ENCODE assay signal across 22 cellular contexts in the genomic region with DNA sequence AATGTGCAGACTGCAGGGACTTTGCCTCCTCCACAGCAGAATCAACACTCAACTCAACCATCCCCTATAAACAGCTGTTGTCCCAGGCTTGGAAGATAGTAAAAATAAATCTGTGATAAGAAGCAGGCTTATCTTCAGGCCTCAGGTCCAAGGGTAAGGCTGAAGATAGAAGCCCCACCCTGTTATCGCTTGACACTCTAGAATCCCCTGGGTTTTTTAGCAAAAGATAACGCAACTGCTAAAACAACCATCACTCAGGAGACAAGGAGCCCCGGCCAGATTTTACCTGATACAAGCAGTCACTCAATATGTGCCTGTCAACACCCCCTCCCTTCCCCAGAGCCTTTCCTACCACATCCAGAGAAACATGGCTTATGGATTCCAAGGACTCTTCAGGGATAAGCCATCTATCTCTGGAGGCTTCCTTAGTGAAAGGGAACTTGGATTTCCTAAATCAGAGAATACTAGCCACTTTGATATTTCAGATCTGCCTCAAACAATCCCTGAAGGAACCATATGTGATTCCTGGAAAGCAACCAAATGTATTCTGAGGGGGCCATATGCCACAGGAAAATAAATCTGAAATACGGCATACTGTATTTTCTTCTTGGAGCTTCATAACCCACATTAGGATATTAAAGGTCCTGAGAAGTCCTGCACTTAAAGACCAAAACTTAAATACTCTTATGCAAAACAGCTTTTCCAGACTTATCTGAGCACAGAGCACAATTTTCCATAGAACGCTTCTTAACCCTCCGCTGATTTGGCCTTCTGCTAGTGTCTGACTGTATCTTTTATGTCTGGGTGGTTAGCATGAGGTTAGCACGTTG.
"Had no signal": no experiment of that assay in that cellular context is flagged by ENCODE, and none has a peak within 500 bp of the region (broad histone marks: within the 10 kb centered on the region; RNA-seq: fewer than 3 reads in every experiment).

No MANE protein-coding gene starts in this region.

- H3K27ac ChIP-seq: breast epithelium, coronary artery, gastroesophageal sphincter, neutrophil, ovary, prostate gland, thyroid gland had no signal

- H3K27me3 ChIP-seq: breast epithelium, gastroesophageal sphincter, ovary, thyroid gland had no signal

- H3K9me3 ChIP-seq: breast epithelium, gastroesophageal sphincter, neutrophil, ovary, prostate gland, thyroid gland had no signal

- ATAC-seq: activated CD4-positive, alpha-beta T cell treated with anti-CD3 and anti-CD28 coated beads for 36 hours; activated T-cell treated with anti-CD3 and anti-CD28 coated beads, Interleukin-2, amount 50 U/mL, for 4 hours; gastroesophageal sphincter; left cardiac atrium; T-helper 17 cell had no signal

- DNase-seq: activated B cell treated with CpG ODN at 0.5 μM for 24 hours; activated CD4-positive, alpha-beta T cell treated with anti-CD3 and anti-CD28 coated beads for 36 hours; activated CD4-positive, alpha-beta T cell treated with anti-CD3 and anti-CD28 coated beads, Interleukin-2, amount 50 U/mL, for 4 hours; activated CD8-positive, alpha-beta memory T cell treated with anti-CD3 and anti-CD28 coated beads for 24 hours; activated CD8-positive, alpha-beta memory T cell treated with anti-CD3 and anti-CD28 coated beads, Interleukin-2, amount 50 U/mL, for 4 hours; activated naive CD4-positive, alpha-beta T cell; activated naive CD8-positive, alpha-beta T cell treated with anti-CD3 and anti-CD28 coated beads, Interleukin-2, amount 10 ng/mL, durations not matched to agents 7 days and 5 days; activated T-cell treated with anti-CD3 and anti-CD28 coated beads, Interleukin-2, amount 50 U/mL, for 4 hours; amniotic stem cell; head of caudate nucleus; islet precursor cell; left cardiac atrium; ovary; stimulated activated CD4-positive, alpha-beta T cell treated with anti-CD3 and anti-CD28 coated beads, Interleukin-1b, Interleukin-23, amount 100 ng/mL, for 48 hours; substantia nigra; T-helper 17 cell; thyroid gland had no signal

- H3K4me1 ChIP-seq: breast epithelium, gastroesophageal sphincter, prostate gland, thyroid gland had no signal

- H3K36me3 ChIP-seq: breast epithelium, gastroesophageal sphincter, neutrophil, ovary, prostate gland, thyroid gland had no signal

- H3K4me3 ChIP-seq: breast epithelium, coronary artery, gastroesophageal sphincter, ovary, prostate gland, thyroid gland had no signal
